ENCODE assay signal across 10 cellular contexts in the genomic region with DNA sequence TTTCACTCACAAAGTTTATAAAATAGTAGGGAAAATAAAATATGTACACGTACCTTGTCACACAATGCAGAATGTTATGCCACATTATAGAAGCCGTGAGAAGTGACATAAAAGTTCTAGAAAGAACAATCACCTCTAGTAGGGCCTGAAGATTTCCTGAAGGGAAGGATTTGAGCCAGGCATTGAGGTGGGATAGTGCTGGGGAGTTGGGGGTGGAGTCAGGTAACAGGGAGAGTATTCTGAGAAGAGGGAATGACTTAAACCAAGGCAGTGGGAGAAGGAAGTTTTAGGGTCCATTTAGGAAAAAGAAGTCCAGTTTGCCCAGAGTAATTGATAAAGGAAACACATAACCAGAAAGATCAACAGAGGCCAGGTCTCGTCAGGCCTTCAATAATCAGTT.
"Had no signal": no experiment of that assay in that cellular context is flagged by ENCODE, and none has a peak within 500 bp of the region (broad histone marks: within the 10 kb centered on the region; RNA-seq: fewer than 3 reads in every experiment).

No MANE protein-coding gene starts in this region.

- H3K36me3 ChIP-seq: cardiac muscle cell had no signal

- ATAC-seq: left lobe of liver, T-cell had no signal

- H3K4me3 Mint-ChIP-seq: memory B cell, T-cell had no signal

- H3K36me3 Mint-ChIP-seq: memory B cell, T-cell had no signal

- H3K27ac ChIP-seq: cardiac muscle cell, esophagus muscularis mucosa had no signal

- H3K27me3 Mint-ChIP-seq: memory B cell, T-cell had no signal

- H3K4me1 ChIP-seq: esophagus muscularis mucosa had no signal

- H3K4me3 ChIP-seq: cardiac muscle cell, esophagus muscularis mucosa had no signal

- H3K27me3 ChIP-seq: cardiac muscle cell, esophagus muscularis mucosa had no signal

- H3K9me3 Mint-ChIP-seq: memory B cell had no signal

- H3K27ac Mint-ChIP-seq: memory B cell had no signal

- H3K9me3 ChIP-seq: esophagus muscularis mucosa had no signal

- DNase-seq: activated CD4-positive, alpha-beta T cell treated with anti-CD3 and anti-CD28 coated beads, Interleukin-2, amount 50 U/mL, for 48 hours; activated CD4-positive, CD25-positive, alpha-beta regulatory T cell; glutamatergic neuron; stimulated activated CD4-positive, alpha-beta T cell treated with anti-CD3 and anti-CD28 coated beads, Interleukin-15, amount 100 ng/mL, for 24 hours; stimulated activated CD4-positive, alpha-beta T cell treated with anti-CD3 and anti-CD28 coated beads, Interleukin-4, amount 100 ng/mL, for 24 hours; T-cell had no signal
